In genomic region chr15:26974120-26974780, GRCh38 we compare ENCODE assay signal across 9 cellular contexts. TPM values are rescaled to one million over a fixed set of nuclear protein-coding genes. Genes with fewer than 3 reads are reported as not detected.
DNase-seq lines count a peak whose midpoint lies in the region; ATAC-seq and TF ChIP-seq lines count a peak whose summit lies in the region.
"Had no signal": no experiment of that assay in that cellular context is flagged by ENCODE, and none has a peak within 500 bp of the region (broad histone marks: within the 10 kb centered on the region; RNA-seq: fewer than 3 reads in every experiment).

No MANE protein-coding gene starts in this region.

- H2BK120ac ChIP-seq in H9 (ENCODE audit: low read depth, low read length, poor library complexity, severe bottlenecking), result no peak overlapping the region

- H3K4me1 Mint-ChIP-seq in H9, result peaks cover 13 to 15% of the 10 kb centered on the region in 2 experiments; a peak in 3 of 4 replicates
- no peaks in the 10 kb centered on the region for H3K4me1 Mint-ChIP-seq in CD4-positive, alpha-beta memory T cell

- H4K5ac ChIP-seq in H9 (ENCODE audit: insufficient read length, low read depth, low read length), result no peak overlapping the region

- H3K4me3 ChIP-seq in AG04449 (ENCODE audit: low read depth, low read length) (no peak overlapping the region), PC-9 (no peak overlapping the region), hepatocyte (no peak overlapping the region)
- H3K4me3 ChIP-seq in CD4-positive, alpha-beta memory T cell (ENCODE audit: low read length in 2 of 2), result no peak overlapping the region

- H3F3A ChIP-seq in PC-9 (ENCODE audit: insufficient read depth, low read depth), result no peaks in the 10 kb centered on the region

- H2BK20ac ChIP-seq in H9 (ENCODE audit: low read depth, low read length, poor library complexity, severe bottlenecking), result no peak overlapping the region

- intact Hi-C loops in PC-9 (cut with micrococcal nuclease; ENCODE audit: unreplicated experiment), result no loop called here
- intact Hi-C loops in CD4-positive, alpha-beta memory T cell (cut with micrococcal nuclease), result no loop called here

- no peaks in the 10 kb centered on the region for H3K79me2 ChIP-seq in H9 (ENCODE audit: insufficient read depth, low read length)
- no peaks in the 10 kb centered on the region for H3K79me2 ChIP-seq in PC-9 (ENCODE audit: low read depth)
- H3K79me2 ChIP-seq in hepatocyte, result no peaks in the 10 kb centered on the region

- peak; percentile 12 for TF ChIP-seq CTCF in AG04449 (IDR thresholded peaks at IDR 0.05; ENCODE audit: insufficient read depth, low read length, missing control alignments)
- peak; percentile 82 for TF ChIP-seq CTCF in H9 (conservative IDR thresholded peaks at IDR 0.05)
- peak; percentile 63 for TF ChIP-seq CTCF in PC-9 (conservative IDR thresholded peaks at IDR 0.05)
- TF ChIP-seq CTCF in hepatocyte (IDR thresholded peaks at IDR 0.05; ENCODE audit: poor library complexity), result peak; percentile 66

- no peak overlapping the region for H2BK5ac ChIP-seq in H9 (ENCODE audit: insufficient read length, low read length)

- H3K4me2 ChIP-seq in H9 (ENCODE audit: insufficient read depth, insufficient read length, low read length), result no peak overlapping the region
- H3K4me2 ChIP-seq in PC-9, result no peak overlapping the region
- H3K4me2 ChIP-seq in hepatocyte, result no peak overlapping the region

- no peak overlapping the region for H3K27ac ChIP-seq in H9 (ENCODE audit: insufficient read length, low read depth, low read length)
- H3K27ac ChIP-seq in PC-9, result no peak overlapping the region
- no peak overlapping the region for H3K27ac ChIP-seq in hepatocyte
- no peak overlapping the region for H3K27ac ChIP-seq in CD4-positive, alpha-beta memory T cell (ENCODE audit: low read depth, low read length)

- H3K4me3 Mint-ChIP-seq in H9, result no peak overlapping the region
- no peak overlapping the region for H3K4me3 Mint-ChIP-seq in CD4-positive, alpha-beta memory T cell
- H3K4me3 Mint-ChIP-seq: activated naive CD4-positive, alpha-beta T cell treated with anti-CD3 and anti-CD28 coated beads for 36 hours had no signal

- no CpG with 5 or more reads among the region's 9 CpGs for WGBS in H9 (ENCODE audit: extremely low coverage, insufficient read length, low lambda C conversion rate)
- 40% methylated on average over 8 of the region's 9 CpGs for WGBS in hepatocyte (ENCODE audit: low lambda C conversion rate, missing lambda C conversion rate)

- H3K4me1 ChIP-seq in H9 (ENCODE audit: insufficient read depth, low read length) (no peaks in the 10 kb centered on the region; the same call in 1 of the 2 replicates), PC-9 (replicated peaks; ENCODE audit: insufficient read depth) (no peaks in the 10 kb centered on the region), hepatocyte (ENCODE audit: insufficient read depth) (no peaks in the 10 kb centered on the region)
- no peaks in the 10 kb centered on the region for H3K4me1 ChIP-seq in CD4-positive, alpha-beta memory T cell (ENCODE audit: insufficient read depth, low read length)

- H3K23me2 ChIP-seq in H9 (ENCODE audit: insufficient read length, low read depth, low read length, poor library complexity, severe bottlenecking), result peaks cover 4% of the 10 kb centered on the region

- H3K14ac ChIP-seq in H9 (ENCODE audit: insufficient read depth, low read length), result no peak overlapping the region

- no peak overlapping the region for H3K18ac ChIP-seq in H9 (ENCODE audit: insufficient read length, low read depth, low read length)

- no peaks in the 10 kb centered on the region for H3K9me3 ChIP-seq in H9 (ENCODE audit: control insufficient read depth, low read depth, low read length)
- no peaks in the 10 kb centered on the region for H3K9me3 ChIP-seq in PC-9 (ENCODE audit: insufficient read depth, low read depth)
- no peaks in the 10 kb centered on the region for H3K9me3 ChIP-seq in hepatocyte (ENCODE audit: low read depth)
- no peaks in the 10 kb centered on the region for H3K9me3 ChIP-seq in CD4-positive, alpha-beta memory T cell (ENCODE audit: control insufficient read depth in 1 of 2, low read length in 2 of 2)

- H3T11ph ChIP-seq in H9 (ENCODE audit: low read length), result no peak overlapping the region

- H3K9me3 Mint-ChIP-seq in H9, result peaks cover 0 to 2% of the 10 kb centered on the region in 2 experiments; a peak in 1 of 5 replicates
- H3K9me3 Mint-ChIP-seq in CD4-positive, alpha-beta memory T cell, result peaks cover 0 to 15% (median 6%) of the 10 kb centered on the region in 8 donors
- H3K9me3 Mint-ChIP-seq: activated naive CD4-positive, alpha-beta T cell treated with anti-CD3 and anti-CD28 coated beads for 36 hours had no signal

- peaks cover 61% of the 10 kb centered on the region for H3K27me3 Mint-ChIP-seq in H9 (ENCODE audit: low read depth)
- peaks cover 2 to 10% of the 10 kb centered on the region in 2 donors for H3K27me3 Mint-ChIP-seq in CD4-positive, alpha-beta memory T cell

- H3K79me1 ChIP-seq in H9 (ENCODE audit: insufficient read depth, low read depth, low read length, poor library complexity, severe bottlenecking), result no peaks in the 10 kb centered on the region

- ATAC-seq in HG03432 (IDR thresholded peaks at IDR 0.05; ENCODE audit: unreplicated experiment) (no peak), HG03442 (IDR thresholded peaks at IDR 0.05; ENCODE audit: unreplicated experiment) (no peak)

- H3K27ac Mint-ChIP-seq in H9, result no peak overlapping the region
- no peak overlapping the region for H3K27ac Mint-ChIP-seq in CD4-positive, alpha-beta memory T cell
- H3K27ac Mint-ChIP-seq: activated naive CD4-positive, alpha-beta T cell treated with anti-CD3 and anti-CD28 coated beads for 36 hours had no signal

- H2BK12ac ChIP-seq in H9 (ENCODE audit: insufficient read length, low read depth, low read length), result no peak overlapping the region

- POLR2A ChIA-PET in AG04449 (lab: Yijun Ruan, JAX), result no interaction called here
- POLR2A ChIA-PET in PC-9 (lab: Charles Lee; ENCODE audit: unreplicated experiment), result no interaction called here
- POLR2A ChIA-PET in CD4-positive, alpha-beta memory T cell (lab: Charles Lee; ENCODE audit: partially characterized antibody), result no interaction called here

- H3K23ac ChIP-seq in H9 (ENCODE audit: insufficient read length, low read depth, low read length), result no peak overlapping the region

- no peak overlapping the region for H3K56ac ChIP-seq in H9 (ENCODE audit: insufficient read length, low read depth, low read length)

- no peak overlapping the region for H3K9ac ChIP-seq in H9 (ENCODE audit: extremely low read depth, insufficient read length, low read length)

- H3K27me3 ChIP-seq in H9 (ENCODE audit: insufficient read depth, low read length) (peaks cover 24% of the 10 kb centered on the region), PC-9 (ENCODE audit: insufficient read depth, low read depth) (no peaks in the 10 kb centered on the region), hepatocyte (peaks cover 43% of the 10 kb centered on the region)
- H3K27me3 ChIP-seq in CD4-positive, alpha-beta memory T cell (ENCODE audit: insufficient read depth, low read length), result no peaks in the 10 kb centered on the region

- H4K20me1 ChIP-seq in H9 (ENCODE audit: control insufficient read depth, insufficient read depth, insufficient read length), result no peaks in the 10 kb centered on the region
- H4K20me1 ChIP-seq in PC-9 (ENCODE audit: insufficient read depth), result no peaks in the 10 kb centered on the region
- no peaks in the 10 kb centered on the region for H4K20me1 ChIP-seq in hepatocyte (ENCODE audit: insufficient read depth, poor library complexity, severe bottlenecking)

- no TSS peak for BruUV-seq in PC-9 (replicated peaks; lab: Mats Ljungman, UMichigan)

- H2AK5ac ChIP-seq in H9 (ENCODE audit: insufficient read length, low read length), result no peak overlapping the region

- no peak overlapping the region for H2AFZ ChIP-seq in H9 (ENCODE audit: low read length)
- H2AFZ ChIP-seq in PC-9, result no peak overlapping the region
- H2AFZ ChIP-seq in hepatocyte, result no peak overlapping the region

- DNase-seq in AG04449 (ENCODE audit: low read depth, low spot score), result no peak
- DNase-seq in H9, result peak; percentile 64
- no peak for DNase-seq in PC-9
- peak; percentile 57 for DNase-seq in hepatocyte (ENCODE audit: low spot score)
- no peak for DNase-seq in 8988T
- DNase-seq in CD4-positive, alpha-beta memory T cell, result no peak
- DNase-seq: activated naive CD4-positive, alpha-beta T cell treated with anti-CD3 and anti-CD28 coated beads for 36 hours had no signal

- CTCF ChIA-PET in AG04449 (lab: Yijun Ruan, JAX), result interaction anchor here (1.1 to 1.3 kb wide), 2 partner anchors 83 to 385 kb away, joined by 3 to 5 read pairs; no protein-coding TSS in a partner anchor
- CTCF ChIA-PET in PC-9 (lab: Charles Lee), result interaction anchor here (0.6 kb wide), 1 partner anchor 15 kb away, joined by 4 read pairs; no protein-coding TSS in a partner anchor
- CTCF ChIA-PET in CD4-positive, alpha-beta memory T cell (lab: Charles Lee; ENCODE audit: partially characterized antibody), result no interaction called here

- H3K36me3 ChIP-seq in PC-9 (ENCODE audit: low read depth), result no peaks in the 10 kb centered on the region
- H3K36me3 ChIP-seq in hepatocyte (replicated peaks; ENCODE audit: insufficient read depth, low read depth), result no peaks in the 10 kb centered on the region
- H3K36me3 ChIP-seq in CD4-positive, alpha-beta memory T cell (ENCODE audit: insufficient read depth, low read length), result no peaks in the 10 kb centered on the region

- no peaks in the 10 kb centered on the region for H3K36me3 Mint-ChIP-seq in H9 (ENCODE audit: insufficient read depth in 1 of 3, low read depth in 3 of 3)
- no peaks in the 10 kb centered on the region for H3K36me3 Mint-ChIP-seq in CD4-positive, alpha-beta memory T cell

- H4K91ac ChIP-seq in H9 (ENCODE audit: insufficient read length, low read depth, low read length), result no peak overlapping the region

- H3K9me2 ChIP-seq in PC-9 (ENCODE audit: insufficient read depth), result no peaks in the 10 kb centered on the region
- no peaks in the 10 kb centered on the region for H3K9me2 ChIP-seq in hepatocyte (replicated peaks; ENCODE audit: insufficient read depth)

- no peak overlapping the region for H2BK15ac ChIP-seq in H9 (ENCODE audit: low read depth, low read length)

- H3K4ac ChIP-seq in H9 (ENCODE audit: low read depth, low read length), result no peak overlapping the region

- no peak overlapping the region for H4K8ac ChIP-seq in H9 (replicated peaks; ENCODE audit: insufficient read length, low read depth, low read length)

RNA-seq across cellular contexts. Expression of gene GABRG3, which starts 3.3 kb away (rescaled TPM):
- 0.15 and 0.24 TPM in 2 replicates for total RNA-seq in H9 (2021)
- total RNA-seq in PC-9 (2021), result not detected in 2 replicates
- 0.43 and 1.0 TPM in 2 replicates for total RNA-seq in hepatocyte
- 0.15 and 0.83 TPM in 2 replicates for polyA plus RNA-seq in hepatocyte
- total RNA-seq in CD4-positive, alpha-beta memory T cell, result not detected
- not detected for polyA plus RNA-seq in CD4-positive, alpha-beta memory T cell
- total RNA-seq: activated naive CD4-positive, alpha-beta T cell treated with anti-CD3 and anti-CD28 coated beads for 36 hours had no signal

Comparison
In these comparisons a context has a peak if more than half of its experiments do, and no peak if none do; other contexts are left out.
1. DNase-seq: peak in H9 (single experiment) and hepatocyte (single experiment); none in AG04449 (single experiment), PC-9 (0 of 2), 8988T (single experiment) and CD4-positive, alpha-beta memory T cell (0 of 5).
2. CTCF ChIP-seq: peak in every context shown above with its lines; median percentile 82 in H9; 66 in hepatocyte; 63 in PC-9; 12 in AG04449.